26 cellular contexts compared by ENCODE assay signal in genomic region chr11:100805509-100806199, GRCh38.
DNase-seq lines count a peak whose midpoint lies in the region; TF ChIP-seq lines count a peak whose summit lies in the region.
"Had no signal": no experiment of that assay in that cellular context is flagged by ENCODE, and none has a peak within 500 bp of the region (broad histone marks: within the 10 kb centered on the region; RNA-seq: fewer than 3 reads in every experiment).

No MANE protein-coding gene starts in this region.

- no peaks in the 10 kb centered on the region for H3K4me1 ChIP-seq in ascending aorta
- H3K4me1 ChIP-seq: parathyroid adenoma had no signal

- no peak overlapping the region for H3K27ac ChIP-seq in ascending aorta
- H3K27ac ChIP-seq: epithelial cell of prostate, foreskin keratinocyte, heart right ventricle, parathyroid adenoma, spleen, tibial nerve had no signal

- no peaks in the 10 kb centered on the region for H3K9me3 ChIP-seq in ascending aorta
- H3K9me3 ChIP-seq: heart right ventricle, spleen, tibial nerve had no signal

- H3K27me3 ChIP-seq in ascending aorta, result no peaks in the 10 kb centered on the region
- H3K27me3 ChIP-seq: foreskin keratinocyte, heart right ventricle, spleen, tibial nerve had no signal

- DNase-seq in AG08395 (ENCODE audit: low spot score), result peak; percentile 28
- DNase-seq in HCEC 1CT, result peak; percentile 33
- peak; percentile 74 for DNase-seq in RPMI7951 (ENCODE audit: low read depth)
- peak; percentile 42 for DNase-seq in fibroblast of pulmonary artery (ENCODE audit: low read depth)
- DNase-seq in NCI-H2171 (lab: John Stamatoyannopoulos, UW), result no peak
- no peak for DNase-seq in ascending aorta (ENCODE audit: low spot score in 2 of 2)
- no peak for DNase-seq in DMS153 treated with DMSO at 0.1 percent for 48 hours (lab: John Stamatoyannopoulos, UW; ENCODE audit: unreplicated experiment)
- no peak for DNase-seq in midbrain (lab: John Stamatoyannopoulos, UW)
- DNase-seq: activated CD4-positive, CD25-positive, alpha-beta regulatory T cell treated with anti-CD3 and anti-CD28 coated beads, Interleukin-2, amount 50 U/mL, for 72 hours; activated CD8-positive, alpha-beta T cell treated with anti-CD3 and anti-CD28 coated beads, Interleukin-2, amount 10 ng/mL, durations not matched to agents 7 days and 5 days; activated gamma-delta T cell treated with Interleukin-2 at 50 U/mL for 16 hours; activated naive CD8-positive, alpha-beta T cell treated with anti-CD3 and anti-CD28 coated beads, Interleukin-2, amount 50 U/mL, for 24 hours; DMS153; effector CD4-positive, alpha-beta T cell; foreskin keratinocyte; heart right ventricle; NCI-H2029; NCI-H2227 treated with DMSO at 0.1 percent for 48 hours; NCI-H69; right cardiac atrium; RPMI8226; spleen; T-cell had no signal

- no peaks in the 10 kb centered on the region for H3K36me3 ChIP-seq in ascending aorta
- H3K36me3 ChIP-seq: heart right ventricle, spleen, tibial nerve had no signal

- H3K4me3 ChIP-seq in fibroblast of pulmonary artery (replicated peaks; ENCODE audit: low read depth, low read length) (no peak overlapping the region), ascending aorta (no peak overlapping the region)
- H3K4me3 ChIP-seq: heart right ventricle, spleen, tibial nerve had no signal

- TF ChIP-seq CTCF in fibroblast of pulmonary artery (IDR thresholded peaks at IDR 0.05; ENCODE audit: low read length, missing control alignments), result no peak
- TF ChIP-seq CTCF in ascending aorta (IDR thresholded peaks at IDR 0.05), result no peak

- intact Hi-C loops in ascending aorta (cut with DNase I), result no loop called here

Comparison
In these comparisons a context has a peak if more than half of its experiments do, and no peak if none do; other contexts are left out.
1. DNase-seq: peak in AG08395 (single experiment), HCEC 1CT (single experiment), RPMI7951 (single experiment) and fibroblast of pulmonary artery (single experiment); none in NCI-H2171 (single experiment), ascending aorta (0 of 2), DMS153 treated with DMSO at 0.1 percent for 48 hours (single experiment) and midbrain (single experiment).